Comparison of ENCODE assay signal across 19 cellular contexts in genomic region chr4:8377103-8378075, GRCh38.
DNase-seq lines count a peak whose midpoint lies in the region; ATAC-seq, FAIRE-seq and TF ChIP-seq lines count a peak whose summit lies in the region.
"Had no signal": no experiment of that assay in that cellular context is flagged by ENCODE, and none has a peak within 500 bp of the region (broad histone marks: within the 10 kb centered on the region; RNA-seq: fewer than 3 reads in every experiment).

No MANE protein-coding gene starts in this region.

- H3K9ac ChIP-seq in IMR-90 (ENCODE audit: low read depth, low read length) (no peak overlapping the region), kidney (ENCODE audit: low read length in 2 of 2) (no peak overlapping the region), trophoblast cell (ENCODE audit: low read length) (no peak overlapping the region)

- no peaks in the 10 kb centered on the region; the same call in 1 of the 2 replicates for H4K20me1 ChIP-seq in IMR-90 (ENCODE audit: insufficient read depth, low read length)

- dilution Hi-C loops in IMR-90 (cut with HindIII; ENCODE audit: low sequenced_read_pairs, unreplicated experiment) = no loop called here

- no peak for FAIRE-seq in kidney (lab: Jason Lieb, UNC)
- FAIRE-seq: A204.1, G401.6, GM12892 had no signal

- no peaks in the 10 kb centered on the region for H3K36me3 Mint-ChIP-seq in activated naive CD8-positive, alpha-beta T cell treated with anti-CD3 and anti-CD28 coated beads for 36 hours
- no peaks in the 10 kb centered on the region for H3K36me3 Mint-ChIP-seq in activated naive CD8-positive, alpha-beta T cell treated with anti-CD3 and anti-CD28 coated beads, Interleukin-2, amount 50 U/mL, for 24 hours (ENCODE audit: low read depth)

- no peak overlapping the region for H3K4me3 Mint-ChIP-seq in activated naive CD8-positive, alpha-beta T cell treated with anti-CD3 and anti-CD28 coated beads for 36 hours
- H3K4me3 Mint-ChIP-seq in activated naive CD8-positive, alpha-beta T cell treated with anti-CD3 and anti-CD28 coated beads, Interleukin-2, amount 50 U/mL, for 24 hours = no peak overlapping the region

- H2BK15ac ChIP-seq in IMR-90 (ENCODE audit: low read depth, low read length) = no peak overlapping the region

- H3K36me3 ChIP-seq in IMR-90 (ENCODE audit: control insufficient read depth, insufficient read depth, low read length) (peaks cover 20% of the 10 kb centered on the region), kidney (ENCODE audit: control insufficient read depth in 1 of 2, insufficient read depth in 2 of 2, low read length in 2 of 2) (peaks cover 2 to 3% of the 10 kb centered on the region in 2 donors), spleen (peaks cover 0 to 87% (median 14%) of the 10 kb centered on the region in 6 donors), trophoblast cell (ENCODE audit: control insufficient read depth in 1 of 2, insufficient read depth in 2 of 2, low read length in 2 of 2) (peaks cover 32 to 49% of the 10 kb centered on the region in 2 experiments)

- no peak overlapping the region for H3K27ac ChIP-seq in IMR-90 (ENCODE audit: insufficient read depth, low read length)
- H3K27ac ChIP-seq in kidney (ENCODE audit: low read depth in 2 of 2, low read length in 2 of 2) = no peak overlapping the region
- no peak overlapping the region for H3K27ac ChIP-seq in spleen
- no peak overlapping the region for H3K27ac ChIP-seq in trophoblast cell (ENCODE audit: low read depth, low read length)

- no peak overlapping the region for H2BK120ac ChIP-seq in IMR-90 (ENCODE audit: low read depth, low read length)
- H2BK120ac ChIP-seq in trophoblast cell (ENCODE audit: insufficient read depth, low read length, poor library complexity) = no peak overlapping the region

- POLR2A ChIA-PET in IMR-90 (lab: Charles Lee; ENCODE audit: unreplicated experiment) = no interaction called here

- H4K91ac ChIP-seq in IMR-90 (ENCODE audit: insufficient read depth, low read depth, low read length) (no peak overlapping the region), trophoblast cell (ENCODE audit: low read depth, low read length) (no peak overlapping the region)

- H3K9me3 ChIP-seq in IMR-90 (ENCODE audit: control insufficient read depth, insufficient read depth, low read length) = no peaks in the 10 kb centered on the region
- H3K9me3 ChIP-seq in kidney (ENCODE audit: control insufficient read depth in 1 of 2, low read length in 2 of 2) = no peaks in the 10 kb centered on the region
- H3K9me3 ChIP-seq in spleen = no peaks in the 10 kb centered on the region
- peaks cover 3% of the 10 kb centered on the region for H3K9me3 ChIP-seq in trophoblast cell (ENCODE audit: insufficient read depth, low read depth, low read length)

- H3K9me1 ChIP-seq in IMR-90 (ENCODE audit: insufficient read depth, low read length) = no peaks in the 10 kb centered on the region

- no peaks in the 10 kb centered on the region for H3K27me3 ChIP-seq in IMR-90 (ENCODE audit: control insufficient read depth, insufficient read depth, low read length)
- H3K27me3 ChIP-seq in spleen (replicated peaks in 1 of 7) = no peaks in the 10 kb centered on the region
- no peaks in the 10 kb centered on the region for H3K27me3 ChIP-seq in trophoblast cell (ENCODE audit: insufficient read depth, low read length)

- H3K4me2 ChIP-seq in IMR-90 (ENCODE audit: low read depth, low read length) (no peak overlapping the region), trophoblast cell (ENCODE audit: low read length) (no peak overlapping the region)

- H3K27ac Mint-ChIP-seq in activated naive CD8-positive, alpha-beta T cell treated with anti-CD3 and anti-CD28 coated beads for 36 hours = peak overlapping the region; percentile 38
- H3K27ac Mint-ChIP-seq in activated naive CD8-positive, alpha-beta T cell treated with anti-CD3 and anti-CD28 coated beads, Interleukin-2, amount 50 U/mL, for 24 hours = no peak overlapping the region

- no peak for TF ChIP-seq POLR2A in IMR-90 (IDR thresholded peaks at IDR 0.05; ENCODE audit: low read depth, low read length)
- TF ChIP-seq POLR2A in spleen (IDR thresholded peaks at IDR 0.05) = no peak

- no peaks in the 10 kb centered on the region for H3K79me1 ChIP-seq in IMR-90 (ENCODE audit: low read depth in 1 of 2, low read length in 2 of 2)
- no peaks in the 10 kb centered on the region for H3K79me1 ChIP-seq in trophoblast cell (ENCODE audit: low read length)

- H3K14ac ChIP-seq in IMR-90 (replicated peaks; ENCODE audit: low read depth, low read length) (no peak overlapping the region), trophoblast cell (ENCODE audit: low read length) (no peak overlapping the region)

- ATAC-seq in activated naive CD8-positive, alpha-beta T cell treated with anti-CD3 and anti-CD28 coated beads, Interleukin-2, amount 50 U/mL, for 24 hours = no peak
- ATAC-seq in IMR-90 (ENCODE audit: low read depth) (no peak), HG02610 (IDR thresholded peaks at IDR 0.05; ENCODE audit: unreplicated experiment) (no peak), left colon (no peak)
- ATAC-seq: PC-3 had no signal

- in situ Hi-C loops in IMR-90 (cut with MboI; ENCODE audit: low sequenced_read_pairs) = no loop called here

- H2BK20ac ChIP-seq in IMR-90 (ENCODE audit: low read depth, low read length) = no peak overlapping the region

- TF ChIP-seq RAD21 in IMR-90 (IDR thresholded peaks at IDR 0.05; ENCODE audit: low read length) = no peak

- H2AK9ac ChIP-seq in IMR-90 (replicated peaks; ENCODE audit: low read depth, low read length, poor library complexity) = peak overlapping the region; percentile 28

- H3K4me1 Mint-ChIP-seq in activated naive CD8-positive, alpha-beta T cell treated with anti-CD3 and anti-CD28 coated beads for 36 hours = no peaks in the 10 kb centered on the region
- H3K4me1 Mint-ChIP-seq in activated naive CD8-positive, alpha-beta T cell treated with anti-CD3 and anti-CD28 coated beads, Interleukin-2, amount 50 U/mL, for 24 hours = no peaks in the 10 kb centered on the region
- H3K4me1 Mint-ChIP-seq: CD4-positive, CD25-positive, alpha-beta regulatory T cell had no signal

- no peak for TF ChIP-seq CTCF in IMR-90 (conservative IDR thresholded peaks at IDR 0.05; ENCODE audit: low read depth, low read length)
- TF ChIP-seq CTCF in kidney (IDR thresholded peaks at IDR 0.05; ENCODE audit: borderline replicate concordance, extremely low read depth, insufficient read depth) = no peak
- no peak for TF ChIP-seq CTCF in spleen (IDR thresholded peaks at IDR 0.05 in 8 of 11, conservative IDR thresholded peaks at IDR 0.05 in 3 of 11)

- 91% methylated on average over 29 of the region's 39 CpGs; no CpG with 5 or more reads in 1 of the 2 experiments for WGBS in IMR-90 (ENCODE audit: extremely low coverage in 2 of 2, insufficient read length in 1 of 2), 2 experiments
- WGBS in spleen, 5 donors = 94 to 97% (median 95%) methylated on average over 19 to 39 of the region's 39 CpGs
- WGBS in trophoblast cell (ENCODE audit: extremely low coverage, insufficient coverage, insufficient read length) = no CpG with 5 or more reads among the region's 39 CpGs

- H3K4ac ChIP-seq in IMR-90 (ENCODE audit: low read depth, low read length) (no peak overlapping the region), trophoblast cell (ENCODE audit: low read depth, low read length) (no peak overlapping the region)

- no peak overlapping the region for H3K4me3 ChIP-seq in IMR-90 (ENCODE audit: insufficient read depth, low read depth, low read length)
- H3K4me3 ChIP-seq in kidney (ENCODE audit: low read length in 2 of 2) = no peak overlapping the region
- H3K4me3 ChIP-seq in spleen = no peak overlapping the region
- H3K4me3 ChIP-seq in trophoblast cell (ENCODE audit: low read depth, low read length) = no peak overlapping the region

- intact Hi-C loops in IMR-90 (cut with micrococcal nuclease) = no loop called here
- intact Hi-C loops in kidney (cut with DNase I) = no loop called here
- intact Hi-C loops in spleen (cut with DNase I; ENCODE audit: low total_unique reads) = no loop called here
- intact Hi-C loops in left colon (cut with DNase I, micrococcal nuclease) = no loop called here

- no peaks in the 10 kb centered on the region for H3K4me1 ChIP-seq in IMR-90 (ENCODE audit: control insufficient read depth, insufficient read depth, low read length)
- H3K4me1 ChIP-seq in kidney (ENCODE audit: control insufficient read depth in 1 of 2, insufficient read depth in 1 of 2, low read depth in 1 of 2, low read length in 2 of 2) = no peaks in the 10 kb centered on the region
- H3K4me1 ChIP-seq in spleen = no peaks in the 10 kb centered on the region
- H3K4me1 ChIP-seq in trophoblast cell (ENCODE audit: control insufficient read depth in 1 of 2, insufficient read depth in 2 of 2, low read length in 2 of 2) = no peaks in the 10 kb centered on the region

- H2BK5ac ChIP-seq in IMR-90 (ENCODE audit: low read depth, low read length, poor library complexity, severe bottlenecking) (no peak overlapping the region), trophoblast cell (ENCODE audit: low read depth, low read length, poor library complexity) (no peak overlapping the region)

- CTCF ChIA-PET in IMR-90 (lab: Yijun Ruan, JAX) = no interaction called here

- H4K8ac ChIP-seq in IMR-90 (ENCODE audit: low read depth in 2 of 2, low read length in 2 of 2) (no peak overlapping the region), trophoblast cell (ENCODE audit: low read depth, low read length) (no peak overlapping the region)

- H4K12ac ChIP-seq in trophoblast cell (ENCODE audit: low read depth, low read length) = no peak overlapping the region

- no peak overlapping the region for H2BK12ac ChIP-seq in trophoblast cell (ENCODE audit: low read length)

- H2AFZ ChIP-seq in IMR-90 (replicated peaks; ENCODE audit: low read length, poor library complexity) (peak overlapping the region; percentile 58), trophoblast cell (ENCODE audit: insufficient read depth, low read length, poor library complexity) (no peak overlapping the region)

- BruUV-seq in IMR-90 (replicated peaks; lab: Mats Ljungman, UMichigan) = no TSS peak

- no peak overlapping the region for H3K18ac ChIP-seq in IMR-90 (ENCODE audit: low read depth, low read length)
- H3K18ac ChIP-seq in trophoblast cell (ENCODE audit: low read length) = no peak overlapping the region

- H3K79me2 ChIP-seq in trophoblast cell (ENCODE audit: control insufficient read depth, insufficient read depth, low read length, poor library complexity) = no peaks in the 10 kb centered on the region

- H3K23ac ChIP-seq in IMR-90 (ENCODE audit: low read depth, low read length) (no peak overlapping the region), trophoblast cell (ENCODE audit: low read length) (no peak overlapping the region)

- H2AK5ac ChIP-seq in IMR-90 (ENCODE audit: low read depth, low read length) (no peak overlapping the region), trophoblast cell (ENCODE audit: low read length) (no peak overlapping the region)

- no peaks in the 10 kb centered on the region for H3K27me3 Mint-ChIP-seq in activated naive CD8-positive, alpha-beta T cell treated with anti-CD3 and anti-CD28 coated beads for 36 hours
- H3K27me3 Mint-ChIP-seq in activated naive CD8-positive, alpha-beta T cell treated with anti-CD3 and anti-CD28 coated beads, Interleukin-2, amount 50 U/mL, for 24 hours = no peaks in the 10 kb centered on the region
- H3K27me3 Mint-ChIP-seq: CD4-positive, CD25-positive, alpha-beta regulatory T cell had no signal

- H4K5ac ChIP-seq in IMR-90 (ENCODE audit: low read depth, low read length) = no peak overlapping the region

- no peaks in the 10 kb centered on the region for H3K9me3 Mint-ChIP-seq in activated naive CD8-positive, alpha-beta T cell treated with anti-CD3 and anti-CD28 coated beads for 36 hours
- no peaks in the 10 kb centered on the region for H3K9me3 Mint-ChIP-seq in activated naive CD8-positive, alpha-beta T cell treated with anti-CD3 and anti-CD28 coated beads, Interleukin-2, amount 50 U/mL, for 24 hours
- H3K9me3 Mint-ChIP-seq: CD4-positive, CD25-positive, alpha-beta regulatory T cell had no signal

- no peak overlapping the region for H3K56ac ChIP-seq in IMR-90 (ENCODE audit: extremely low read depth, insufficient read depth, low read length)

- DNase-seq in activated naive CD8-positive, alpha-beta T cell treated with anti-CD3 and anti-CD28 coated beads for 36 hours = no peak
- no peak for DNase-seq in activated naive CD8-positive, alpha-beta T cell treated with anti-CD3 and anti-CD28 coated beads, Interleukin-2, amount 50 U/mL, for 24 hours
- no peak for DNase-seq in IMR-90
- DNase-seq in kidney = peak; percentile 59
- peak; percentile 64 for DNase-seq in spleen
- DNase-seq in trophoblast cell = no peak
- DNase-seq in left colon = no peak
- DNase-seq: CD4-positive, CD25-positive, alpha-beta regulatory T cell; DMS79; Karpas-422; MM.1S; NCI-H1105 treated with DMSO at 0.1 percent for 48 hours; NCI-H187; NK-92 treated with Interleukin-12 subunit alpha and Interleukin-12 subunit beta, amount 100 ng/mL, for 24 hours; PC-3 had no signal

Comparison
In these comparisons a context has a peak if more than half of its experiments do, and no peak if none do; other contexts are left out.
1. DNase-seq: peak in kidney (single experiment) and spleen (single experiment); none in activated naive CD8-positive, alpha-beta T cell treated with anti-CD3 and anti-CD28 coated beads for 36 hours (single experiment), activated naive CD8-positive, alpha-beta T cell treated with anti-CD3 and anti-CD28 coated beads, Interleukin-2, amount 50 U/mL, for 24 hours (single experiment), IMR-90 (single experiment), trophoblast cell (0 of 2) and left colon (0 of 2).